Comparison of ENCODE assay signal across 12 cellular contexts in the genomic region with DNA sequence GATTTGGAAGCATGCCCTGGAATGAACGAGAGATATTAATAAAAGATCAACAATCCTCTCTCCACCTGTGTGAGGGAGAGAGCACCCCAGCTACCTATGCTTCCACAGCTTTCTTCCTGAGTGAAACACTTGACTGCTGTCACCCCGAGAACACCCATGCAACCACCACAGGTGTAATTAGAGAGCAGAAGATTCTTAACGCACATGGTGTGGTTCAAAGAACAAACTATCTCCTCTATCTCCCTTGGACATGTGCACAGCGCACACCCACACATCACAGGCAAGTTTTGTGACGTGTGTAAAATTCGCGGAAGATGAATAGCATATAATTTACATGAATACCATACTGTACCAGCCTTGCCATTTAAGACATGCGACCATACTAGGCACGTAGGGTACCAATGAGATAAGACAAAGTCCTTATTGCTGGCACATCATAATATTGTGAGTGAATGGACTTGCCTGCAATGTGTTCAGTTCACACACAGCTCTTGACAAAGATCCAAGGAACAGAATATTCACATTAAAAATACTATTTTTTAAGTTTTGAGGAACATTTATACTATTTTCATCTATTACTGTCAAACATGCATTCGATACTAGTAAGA. TPM values are rescaled to one million over a fixed set of nuclear protein-coding genes. Genes with fewer than 3 reads are reported as not detected.
A peak's percentile ranks its signal among the peaks of the same experiment; 100 is the strongest.
DNase-seq lines count a peak whose midpoint lies in the region; ATAC-seq, FAIRE-seq and TF ChIP-seq lines count a peak whose summit lies in the region.
"Had no signal": no experiment of that assay in that cellular context is flagged by ENCODE, and none has a peak within 500 bp of the region (broad histone marks: within the 10 kb centered on the region; RNA-seq: fewer than 3 reads in every experiment).

No MANE protein-coding gene starts in this region.

- H3K9me3 ChIP-seq in GM12878 (replicated peaks; ENCODE audit: control insufficient read depth, insufficient read depth, low read length) = no peaks in the 10 kb centered on the region
- no peaks in the 10 kb centered on the region for H3K9me3 ChIP-seq in sigmoid colon
- no peaks in the 10 kb centered on the region for H3K9me3 ChIP-seq in tibial nerve

- H3K4me3 ChIP-seq in GM12878 = no peak overlapping the region
- no peak overlapping the region for H3K4me3 ChIP-seq in fibroblast of villous mesenchyme (ENCODE audit: low read depth, low read length)
- H3K4me3 ChIP-seq in sigmoid colon = no peak overlapping the region
- H3K4me3 ChIP-seq in tibial nerve = no peak overlapping the region

- H3K4me2 ChIP-seq in GM12878 (ENCODE audit: control insufficient read depth, insufficient read depth) = no peak overlapping the region

- H3K4me3 Mint-ChIP-seq in Calu3 (ENCODE audit: low read depth, unreplicated experiment) = peak overlapping the region; percentile 57
- H3K4me3 Mint-ChIP-seq: activated CD4-positive, alpha-beta memory T cell treated with anti-CD3 and anti-CD28 coated beads, Interleukin-2, amount 10 ng/mL, durations not matched to agents 7 days and 5 days; naive B cell; stimulated activated memory B cell treated with anti-CD40 and anti-IgM and Interleukin-4, amounts not matched to agents 10 μg/mL and 1 μg/mL and 100 μg/mL, for 72 hours had no signal

- H3K4me1 ChIP-seq in GM12878 (ENCODE audit: control insufficient read depth, insufficient read depth, low read length) (no peaks in the 10 kb centered on the region), sigmoid colon (peaks cover 0 to 53% (median 48%) of the 10 kb centered on the region in 4 donors), tibial nerve (peaks cover 4 to 53% (median 33%) of the 10 kb centered on the region in 4 donors)

- in situ Hi-C loops in GM12878 (cut with MboI) = loop anchor here (10.0 kb wide), 1 partner anchor 330 kb away; no protein-coding TSS in a partner anchor

- H3K9me3 Mint-ChIP-seq in Calu3 (ENCODE audit: low read depth, unreplicated experiment) = no peaks in the 10 kb centered on the region
- H3K9me3 Mint-ChIP-seq: activated CD4-positive, alpha-beta memory T cell treated with anti-CD3 and anti-CD28 coated beads, Interleukin-2, amount 10 ng/mL, durations not matched to agents 7 days and 5 days; activated T-helper 2 cell treated with anti-CD3 and anti-CD28 coated beads, Interferon-gamma antibody, Interleukin-2, Interleukin-4, amounts not matched to agents 10 μg/mL and 5 μg/mL and 100 μg/mL, durations not matched to agents 14 hours and 24 hours and 36 hours; naive B cell; stimulated activated memory B cell treated with anti-CD40 and anti-IgM and Interleukin-4, amounts not matched to agents 10 μg/mL and 1 μg/mL and 100 μg/mL, for 72 hours had no signal

- no peaks in the 10 kb centered on the region for H3K79me2 ChIP-seq in GM12878 (ENCODE audit: control insufficient read depth, insufficient read depth, low read length)

- H3K27ac ChIP-seq in GM12878 (ENCODE audit: control insufficient read depth, insufficient read depth) (no peak overlapping the region), sigmoid colon (peak overlapping the region; percentile 72 to 99 (median 97)), tibial nerve (peak overlapping the region in 2 of 4 donors; percentile 62 to 67)

- no peak for TF ChIP-seq EP300 in GM12878 (IDR thresholded peaks at IDR 0.05; ENCODE audit: borderline replicate concordance in 1 of 2, control insufficient read depth in 1 of 2, low read depth in 2 of 2, low read length in 2 of 2)
- TF ChIP-seq EP300 in sigmoid colon (IDR thresholded peaks at IDR 0.05) = no peak
- peak in 1 of 2 donors; percentile 6 for TF ChIP-seq EP300 in tibial nerve (IDR thresholded peaks at IDR 0.05)

- TF ChIP-seq RAD21 in GM12878 (IDR thresholded peaks at IDR 0.05; ENCODE audit: insufficient read depth, low read depth, low read length) = no peak

- no peak overlapping the region for H3K9ac ChIP-seq in GM12878 (ENCODE audit: control insufficient read depth, insufficient read depth, low read length)

- intact Hi-C loops in Calu3 (cut with micrococcal nuclease; ENCODE audit: unreplicated experiment) = no loop called here
- intact Hi-C loops in GM12878 (cut with micrococcal nuclease; ENCODE audit: unreplicated experiment) = no loop called here
- intact Hi-C loops in sigmoid colon (cut with DNase I) = loop anchor here (10.0 kb wide), 1 partner anchor 330 kb away; no protein-coding TSS in a partner anchor

- H3K4me1 Mint-ChIP-seq in Calu3 (ENCODE audit: low read depth, unreplicated experiment) = peaks cover 67% of the 10 kb centered on the region
- H3K4me1 Mint-ChIP-seq: activated CD4-positive, alpha-beta memory T cell treated with anti-CD3 and anti-CD28 coated beads, Interleukin-2, amount 10 ng/mL, durations not matched to agents 7 days and 5 days; stimulated activated memory B cell treated with anti-CD40 and anti-IgM and Interleukin-4, amounts not matched to agents 10 μg/mL and 1 μg/mL and 100 μg/mL, for 72 hours had no signal

- TF ChIP-seq POLR2A in GM12878 (IDR thresholded peaks at IDR 0.05; ENCODE audit: low read depth, low read length) (no peak), sigmoid colon (IDR thresholded peaks at IDR 0.05) (no peak), tibial nerve (IDR thresholded peaks at IDR 0.05) (no peak)

- TF ChIP-seq CTCF in Calu3 (IDR thresholded peaks at IDR 0.05; ENCODE audit: unreplicated experiment) (no peak), GM12878 (IDR thresholded peaks at IDR 0.05 in 2 of 3, conservative IDR thresholded peaks at IDR 0.05 in 1 of 3; ENCODE audit: control insufficient read depth in 2 of 3, extremely low read depth in 1 of 3, insufficient read depth in 1 of 3, low read depth in 3 of 3, low read length in 3 of 3) (no peak), fibroblast of villous mesenchyme (IDR thresholded peaks at IDR 0.05; ENCODE audit: insufficient read depth, low read depth, low read length) (no peak), sigmoid colon (IDR thresholded peaks at IDR 0.05) (no peak), tibial nerve (IDR thresholded peaks at IDR 0.05) (no peak)

- POLR2A ChIA-PET in GM12878 (lab: Charles Lee) = interaction anchor here (0.9 kb wide), 1 partner anchor 36 kb away, joined by 3 read pairs; no protein-coding TSS in a partner anchor

- DNase-seq in Calu3 (no peak), GM12878 (ENCODE audit: low read depth, low spot score) (no peak), fibroblast of villous mesenchyme (ENCODE audit: low read depth) (peak; percentile 14), sigmoid colon (no peak), tibial nerve (ENCODE audit: low spot score in 2 of 2) (no peak)

- H3K27ac Mint-ChIP-seq in Calu3 (ENCODE audit: unreplicated experiment) = peak overlapping the region; percentile 71
- H3K27ac Mint-ChIP-seq: activated CD4-positive, alpha-beta memory T cell treated with anti-CD3 and anti-CD28 coated beads, Interleukin-2, amount 10 ng/mL, durations not matched to agents 7 days and 5 days; activated T-helper 2 cell treated with anti-CD3 and anti-CD28 coated beads, Interferon-gamma antibody, Interleukin-2, Interleukin-4, amounts not matched to agents 10 μg/mL and 5 μg/mL and 100 μg/mL, durations not matched to agents 14 hours and 24 hours and 36 hours; stimulated activated memory B cell treated with anti-CD40 and anti-IgM and Interleukin-4, amounts not matched to agents 10 μg/mL and 1 μg/mL and 100 μg/mL, for 72 hours had no signal

- H3K36me3 Mint-ChIP-seq in Calu3 (ENCODE audit: insufficient read depth, unreplicated experiment) = peaks cover 96% of the 10 kb centered on the region
- H3K36me3 Mint-ChIP-seq: naive B cell; stimulated activated memory B cell treated with anti-CD40 and anti-IgM and Interleukin-4, amounts not matched to agents 10 μg/mL and 1 μg/mL and 100 μg/mL, for 72 hours had no signal

- H2AFZ ChIP-seq in GM12878 (ENCODE audit: control insufficient read depth, low read depth, low read length) = no peak overlapping the region

- FAIRE-seq in GM12878 (lab: Jason Lieb, UNC) = no peak

- no peaks in the 10 kb centered on the region for H4K20me1 ChIP-seq in GM12878 (ENCODE audit: control insufficient read depth, insufficient read depth)

- RAD21 ChIA-PET in GM12878 (lab: Charles Lee; ENCODE audit: unreplicated experiment) = interaction anchor here (0.7 to 8.1 kb wide), 20 partner anchors 14 to 834 kb away, joined by 3 to 96 read pairs (median 4); partner anchors contain the start of gene SLC45A1

- H3K36me3 ChIP-seq in GM12878 (ENCODE audit: control insufficient read depth in 2 of 2, insufficient read depth in 2 of 2, low read length in 1 of 2) (peaks cover 0 to 3% of the 10 kb centered on the region in 2 experiments; a peak in 2 of 4 replicates), sigmoid colon (peaks cover 14 to 52% (median 31%) of the 10 kb centered on the region in 4 donors), tibial nerve (peaks cover 0 to 49% (median 0%) of the 10 kb centered on the region in 3 donors)

- H3K27me3 Mint-ChIP-seq in Calu3 (ENCODE audit: unreplicated experiment) = no peaks in the 10 kb centered on the region

- 82% methylated on average over 10 of the region's 10 CpGs for WGBS in GM12878 (ENCODE audit: insufficient coverage, insufficient replicate concordance, low lambda C conversion rate, missing lambda C conversion rate)
- 86 to 90% methylated on average over 10 of the region's 10 CpGs for WGBS in sigmoid colon, 2 donors
- WGBS in tibial nerve, 2 donors = 88 to 89% methylated on average over 10 of the region's 10 CpGs

- SMC1A ChIA-PET in GM12878 (lab: Charles Lee; ENCODE audit: uncharacterized antibody, unreplicated experiment) = interaction anchor here (0.6 to 10.0 kb wide), 31 partner anchors 9 to 572 kb away, joined by 3 to 79 read pairs (median 4); no protein-coding TSS in a partner anchor

- CTCF ChIA-PET in Calu3 (lab: Charles Lee) (interaction anchor here (0.7 to 2.9 kb wide), 6 partner anchors 8 to 300 kb away, joined by 3 to 25 read pairs (median 4); no protein-coding TSS in a partner anchor), GM12878 (lab: Yijun Ruan, JAX) (interaction anchor here (0.7 to 11.7 kb wide), 55 partner anchors 8 to 834 kb away, joined by 3 to 263 read pairs (median 4); no protein-coding TSS in a partner anchor)

- no TSS peak for BruUV-seq in Calu3 (replicated peaks; lab: Mats Ljungman, UMichigan)
- no TSS peak for BruUV-seq in GM12878 (replicated peaks; lab: Mats Ljungman, UMichigan)

- H3K27me3 ChIP-seq in GM12878 (replicated peaks in 1 of 2; ENCODE audit: control insufficient read depth in 2 of 2, insufficient read depth in 2 of 2, low read length in 1 of 2) (no peaks in the 10 kb centered on the region), sigmoid colon (no peaks in the 10 kb centered on the region), tibial nerve (no peaks in the 10 kb centered on the region)

- no peak for ATAC-seq in GM12878
- ATAC-seq in HG03280 (IDR thresholded peaks at IDR 0.05; ENCODE audit: unreplicated experiment) = no peak
- ATAC-seq in GM21786 (IDR thresholded peaks at IDR 0.05; ENCODE audit: unreplicated experiment) = no peak
- ATAC-seq in HG02885 (IDR thresholded peaks at IDR 0.05; ENCODE audit: poor library complexity, unreplicated experiment) = no peak

RNA-seq across cellular contexts. Expression of gene ERRFI1, which starts 11.6 kb away (rescaled TPM):
- total RNA-seq in Calu3 (2022) (74.9 and 83.0 TPM in 2 replicates), GM12878 (2014; rRNA removed) (3.8 and 4.4 TPM in 2 replicates), GM12878 (2014; rRNA removed; fragmentation: Illumina TruSeq; extraction: Trizol) (4.1 TPM in 2 replicates), GM12878 (2021) (4.6 and 6.5 TPM in 2 replicates), fibroblast of villous mesenchyme (34.8 and 70.4 TPM in 2 replicates), sigmoid colon (100 to 1,000 TPM in 2 of 4 donors, 10 to 100 TPM in 2; 81.1 to 131 (median 101) TPM), tibial nerve (100 to 1,000 TPM in 2 of 4 donors, 10 to 100 TPM in 2; 63.9 to 152 (median 95.9) TPM)
- total RNA-seq in GM12878 (2013; cell fraction: nucleolus; rRNA removed) = 0.71 and 0.98 TPM in 2 replicates
- polyA plus RNA-seq in GM12878 (2011; ENCODE audit: low read depth) = 2.0 TPM
- polyA plus RNA-seq in GM12878 (2011; rRNA removed) (0.73 and 0.90 TPM in 2 replicates), GM12878 (2014; fragmentation: Illumina TruSeq; extraction: Trizol) (5.9 and 6.9 TPM in 2 replicates), GM12878 (2014; fragmentation: Nextera tagmentation; extraction: Ambion mirVana) (1 to 10 TPM; 1.6 to 2.4 TPM), GM12878 (2014; rRNA removed) (3.2 and 4.0 TPM in 2 replicates), GM12878 (2016; fragmentation: Nextera tagmentation; extraction: Ambion mirVana) (1 to 10 TPM; 2.0 to 2.3 TPM), sigmoid colon (10 to 100 TPM; 28.4 to 45.3 (median 28.8) TPM)
- 0.49 and 0.53 TPM in 2 replicates for polyA plus RNA-seq in GM12878 (2011; cell fraction: cytosol; rRNA removed)
- polyA plus RNA-seq in GM12878 (2011; cell fraction: nucleus; rRNA removed) = 0.67 and 0.69 TPM in 2 replicates
- polyA plus RNA-seq in GM12878 (2012) = 2.3 and 2.4 TPM in 2 replicates
- 0.59 and 0.62 TPM in 2 replicates for polyA minus RNA-seq in GM12878 (2011; rRNA and poly(A)+ RNA removed)
- 0.80 and 0.94 TPM in 2 replicates for polyA minus RNA-seq in GM12878 (2011; cell fraction: cytosol; rRNA and poly(A)+ RNA removed)
- polyA minus RNA-seq in GM12878 (2011; cell fraction: nucleus; rRNA and poly(A)+ RNA removed) = 0.48 TPM in 2 replicates

RNA-seq across cellular contexts. Expression of gene PARK7, which starts 53.0 kb away (rescaled TPM):
- total RNA-seq in Calu3 (2022) (207 and 209 TPM in 2 replicates), GM12878 (2014; rRNA removed) (267 and 294 TPM in 2 replicates), GM12878 (2014; rRNA removed; fragmentation: Illumina TruSeq; extraction: Trizol) (293 and 296 TPM in 2 replicates), GM12878 (2021) (405 and 406 TPM in 2 replicates), fibroblast of villous mesenchyme (172 and 198 TPM in 2 replicates), sigmoid colon (100 to 1,000 TPM; 176 to 252 (median 222) TPM), tibial nerve (100 to 1,000 TPM; 161 to 216 (median 191) TPM)
- total RNA-seq in GM12878 (2013; cell fraction: nucleolus; rRNA removed) = 40.2 and 45.4 TPM in 2 replicates
- 273 TPM for polyA plus RNA-seq in GM12878 (2011; ENCODE audit: low read depth)
- polyA plus RNA-seq in GM12878 (2011; rRNA removed) (523 and 619 TPM in 2 replicates), GM12878 (2014; fragmentation: Illumina TruSeq; extraction: Trizol) (391 and 465 TPM in 2 replicates), GM12878 (2014; fragmentation: Nextera tagmentation; extraction: Ambion mirVana) (1,000 to 10,000 TPM in 1 of 2 experiments, 100 to 1,000 TPM in 1; 948 to 1,056 TPM), GM12878 (2014; rRNA removed) (416 and 466 TPM in 2 replicates), GM12878 (2016; fragmentation: Nextera tagmentation; extraction: Ambion mirVana) (100 to 1,000 TPM; 717 to 720 TPM), sigmoid colon (100 to 1,000 TPM; 243 to 270 (median 243) TPM)
- polyA plus RNA-seq in GM12878 (2011; cell fraction: cytosol; rRNA removed) = 271 and 290 TPM in 2 replicates
- 199 and 211 TPM in 2 replicates for polyA plus RNA-seq in GM12878 (2011; cell fraction: nucleus; rRNA removed)
- polyA plus RNA-seq in GM12878 (2012) = 355 and 386 TPM in 2 replicates
- polyA minus RNA-seq in GM12878 (2011; rRNA and poly(A)+ RNA removed) = 130 and 135 TPM in 2 replicates
- 54.5 and 67.0 TPM in 2 replicates for polyA minus RNA-seq in GM12878 (2011; cell fraction: cytosol; rRNA and poly(A)+ RNA removed)
- polyA minus RNA-seq in GM12878 (2011; cell fraction: nucleus; rRNA and poly(A)+ RNA removed) = 26.0 and 41.7 TPM in 2 replicates
